8 cellular contexts compared by ENCODE assay signal in genomic region chr4:129968778-129969177, GRCh38.
"Had no signal": no experiment of that assay in that cellular context is flagged by ENCODE, and none has a peak within 500 bp of the region (broad histone marks: within the 10 kb centered on the region; RNA-seq: fewer than 3 reads in every experiment).

No MANE protein-coding gene starts in this region.

- H3K4me3 ChIP-seq: GM23248, GM23338 had no signal

- ATAC-seq: GM23338, HCT116 had no signal

- H3K9ac ChIP-seq: GM23248 had no signal

- DNase-seq: GM23248, GOT3, H7, H9, HCEC 1CT, HFFc6 had no signal

- H2AFZ ChIP-seq: GM23248, GM23338 had no signal

- H3K27ac ChIP-seq: GM23248 had no signal

- H3K4me2 ChIP-seq: GM23338 had no signal
